ENCODE assay signal across 1 cellular context in the genomic region with DNA sequence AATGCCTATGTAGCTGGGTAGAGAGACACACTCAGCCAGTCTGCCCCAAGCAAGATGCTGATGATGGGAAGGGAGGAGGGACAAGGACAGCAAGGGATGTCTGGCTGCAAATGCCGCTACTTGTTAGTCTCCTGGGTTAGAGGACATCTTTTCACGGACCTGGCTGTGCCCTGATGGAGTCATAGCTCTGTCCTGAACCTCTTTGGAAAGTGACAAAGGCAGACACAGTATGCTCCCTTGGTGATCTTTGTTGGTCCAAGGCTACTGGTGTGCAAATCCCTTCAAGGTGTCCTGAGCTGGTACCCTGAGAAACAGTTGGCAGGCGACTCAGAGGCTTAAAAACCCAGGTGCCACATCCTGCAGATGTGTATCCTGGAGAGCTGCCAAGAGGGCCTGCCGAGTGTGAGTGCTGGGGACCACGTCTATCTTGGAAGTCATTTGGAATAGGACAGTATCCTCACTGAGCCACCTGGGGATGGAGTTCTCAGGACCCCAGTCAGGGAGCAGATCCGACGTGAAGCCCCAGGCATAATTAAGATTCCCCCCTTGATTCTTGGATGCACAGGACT.
TF ChIP-seq lines count a peak whose summit lies in the region.

No MANE protein-coding gene starts in this region.

TF ChIP-seq in SK-N-SH, 30 proteins besides CTCF, POLR2A, EP300 and RAD21 (continued from another document):
- TF ChIP-seq, protein P1, sequence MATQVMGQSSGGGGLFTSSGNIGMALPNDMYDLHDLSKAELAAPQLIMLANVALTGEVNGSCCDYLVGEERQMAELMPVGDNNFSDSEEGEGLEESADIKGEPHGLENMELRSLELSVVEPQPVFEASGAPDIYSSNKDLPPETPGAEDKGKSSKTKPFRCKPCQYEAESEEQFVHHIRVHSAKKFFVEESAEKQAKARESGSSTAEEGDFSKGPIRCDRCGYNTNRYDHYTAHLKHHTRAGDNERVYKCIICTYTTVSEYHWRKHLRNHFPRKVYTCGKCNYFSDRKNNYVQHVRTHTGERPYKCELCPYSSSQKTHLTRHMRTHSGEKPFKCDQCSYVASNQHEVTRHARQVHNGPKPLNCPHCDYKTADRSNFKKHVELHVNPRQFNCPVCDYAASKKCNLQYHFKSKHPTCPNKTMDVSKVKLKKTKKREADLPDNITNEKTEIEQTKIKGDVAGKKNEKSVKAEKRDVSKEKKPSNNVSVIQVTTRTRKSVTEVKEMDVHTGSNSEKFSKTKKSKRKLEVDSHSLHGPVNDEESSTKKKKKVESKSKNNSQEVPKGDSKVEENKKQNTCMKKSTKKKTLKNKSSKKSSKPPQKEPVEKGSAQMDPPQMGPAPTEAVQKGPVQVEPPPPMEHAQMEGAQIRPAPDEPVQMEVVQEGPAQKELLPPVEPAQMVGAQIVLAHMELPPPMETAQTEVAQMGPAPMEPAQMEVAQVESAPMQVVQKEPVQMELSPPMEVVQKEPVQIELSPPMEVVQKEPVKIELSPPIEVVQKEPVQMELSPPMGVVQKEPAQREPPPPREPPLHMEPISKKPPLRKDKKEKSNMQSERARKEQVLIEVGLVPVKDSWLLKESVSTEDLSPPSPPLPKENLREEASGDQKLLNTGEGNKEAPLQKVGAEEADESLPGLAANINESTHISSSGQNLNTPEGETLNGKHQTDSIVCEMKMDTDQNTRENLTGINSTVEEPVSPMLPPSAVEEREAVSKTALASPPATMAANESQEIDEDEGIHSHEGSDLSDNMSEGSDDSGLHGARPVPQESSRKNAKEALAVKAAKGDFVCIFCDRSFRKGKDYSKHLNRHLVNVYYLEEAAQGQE (IDR thresholded peaks at IDR 0.05; ENCODE audit: low read depth, low read length), result no peak
- TF ChIP-seq TAF1 (IDR thresholded peaks at IDR 0.05; ENCODE audit: borderline replicate concordance, low read depth, low read length), result no peak
